ENCODE assay signal across 9 cellular contexts in the genomic region with DNA sequence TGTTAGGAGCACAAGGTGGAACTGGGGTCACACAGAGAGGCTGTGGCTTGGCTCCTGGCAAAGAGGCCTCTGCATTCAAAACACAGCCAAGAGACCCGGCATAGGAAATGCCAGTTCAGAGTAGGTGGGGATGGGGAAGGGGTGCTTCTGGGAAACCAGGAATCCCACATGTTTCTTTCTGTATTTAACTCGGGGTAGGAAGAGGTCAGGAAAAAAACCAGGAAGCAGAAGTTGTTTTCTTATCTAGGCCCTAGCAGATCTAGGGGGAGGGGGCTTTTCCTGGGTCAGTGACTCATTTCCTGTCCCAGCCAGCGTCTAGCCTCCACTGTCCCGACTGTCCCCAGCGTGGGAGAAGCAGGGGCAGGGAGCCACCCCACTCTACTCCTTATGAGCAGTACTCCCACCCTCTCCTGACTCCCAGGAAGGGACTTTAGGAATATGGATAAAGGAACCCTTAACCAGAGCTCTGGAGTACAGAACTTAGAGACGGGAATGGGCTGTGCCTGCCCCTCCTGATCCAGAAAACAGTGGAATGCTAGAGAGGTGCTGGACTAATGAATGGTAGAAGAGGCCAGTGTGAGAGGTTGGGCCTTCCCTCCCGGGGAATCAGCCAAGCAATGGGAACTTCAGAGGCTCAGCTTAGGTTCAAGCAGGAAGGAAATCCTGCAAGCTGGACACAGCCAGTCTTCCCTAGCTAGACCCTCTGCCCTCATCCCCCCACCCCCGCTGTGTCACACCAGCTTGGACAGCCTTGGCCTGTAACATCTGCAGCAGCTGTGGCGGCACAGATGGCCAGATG. TPM values are rescaled to one million over a fixed set of nuclear protein-coding genes. Genes with fewer than 3 reads are reported as not detected.
A peak's percentile ranks its signal among the peaks of the same experiment; 100 is the strongest.
DNase-seq lines count a peak whose midpoint lies in the region; TF ChIP-seq lines count a peak whose summit lies in the region.
"Had no signal": no experiment of that assay in that cellular context is flagged by ENCODE, and none has a peak within 500 bp of the region (broad histone marks: within the 10 kb centered on the region; RNA-seq: fewer than 3 reads in every experiment).

No MANE protein-coding gene starts in this region.

- DNase-seq in Calu3: peak; percentile 65
- DNase-seq in OCI-LY7 (ENCODE audit: low spot score): no peak
- peak; percentile 66 for DNase-seq in choroid plexus epithelial cell (ENCODE audit: low read depth)
- DNase-seq in lung microvascular endothelial cell (ENCODE audit: low read depth in 2 of 2): peak; percentile 74 to 82
- DNase-seq in type B pancreatic cell (ENCODE audit: extremely low spot score, unreplicated experiment): no peak
- DNase-seq in mucosa of gallbladder (ENCODE audit: low spot score): no peak
- DNase-seq in NCI-H774 (lab: John Stamatoyannopoulos, UW): no peak
- no peak for DNase-seq in NCI-H446 (lab: John Stamatoyannopoulos, UW)

- BruUV-seq in Calu3 (replicated peaks; lab: Mats Ljungman, UMichigan) (TSS peak; percentile 94), OCI-LY7 (replicated peaks; lab: Mats Ljungman, UMichigan) (no TSS peak)

- H3K36me3 Mint-ChIP-seq in Calu3 (ENCODE audit: insufficient read depth, unreplicated experiment): peaks cover 49% of the 10 kb centered on the region
- H3K36me3 Mint-ChIP-seq in type B pancreatic cell: no peaks in the 10 kb centered on the region

- peaks cover 50% of the 10 kb centered on the region for H3K4me1 Mint-ChIP-seq in Calu3 (ENCODE audit: low read depth, unreplicated experiment)
- H3K4me1 Mint-ChIP-seq in type B pancreatic cell (ENCODE audit: unreplicated experiment): peaks cover 38% of the 10 kb centered on the region

- no peak overlapping the region for H3K27ac ChIP-seq in OCI-LY7 (ENCODE audit: low read depth, low read length, poor library complexity, severe bottlenecking)

- H3K9me2 ChIP-seq in OCI-LY7 (ENCODE audit: insufficient read depth, low read length): no peaks in the 10 kb centered on the region

- H3K4me3 ChIP-seq in OCI-LY7 (ENCODE audit: low read depth, low read length, poor library complexity, severe bottlenecking) (no peak overlapping the region), choroid plexus epithelial cell (ENCODE audit: low read depth, low read length) (peak overlapping the region; percentile 9)

- intact Hi-C loops in Calu3 (cut with micrococcal nuclease; ENCODE audit: unreplicated experiment): no loop called here
- intact Hi-C loops in OCI-LY7 (cut with micrococcal nuclease; ENCODE audit: unreplicated experiment): no loop called here

- no peaks in the 10 kb centered on the region for H3K27me3 Mint-ChIP-seq in Calu3 (ENCODE audit: unreplicated experiment)
- peaks cover 5% of the 10 kb centered on the region for H3K27me3 Mint-ChIP-seq in type B pancreatic cell

- no peaks in the 10 kb centered on the region for H3K9me3 ChIP-seq in OCI-LY7 (ENCODE audit: low read length)

- TF ChIP-seq CTCF in Calu3 (IDR thresholded peaks at IDR 0.05; ENCODE audit: unreplicated experiment): no peak
- no peak for TF ChIP-seq CTCF in OCI-LY7 (conservative IDR thresholded peaks at IDR 0.05; ENCODE audit: low read length)
- TF ChIP-seq CTCF in choroid plexus epithelial cell (conservative IDR thresholded peaks at IDR 0.05; ENCODE audit: low read depth, low read length): no peak
- TF ChIP-seq CTCF in type B pancreatic cell (conservative IDR thresholded peaks at IDR 0.05): no peak

- POLR2A ChIA-PET in OCI-LY7 (lab: Charles Lee): interaction anchor here (0.5 to 1.0 kb wide), 3 partner anchors 9 to 72 kb away, joined by 3 to 5 read pairs (median 3); no protein-coding TSS in a partner anchor

- H4K20me1 ChIP-seq in OCI-LY7 (ENCODE audit: insufficient read depth, low read length): no peaks in the 10 kb centered on the region

- H3K4me1 ChIP-seq in OCI-LY7 (ENCODE audit: insufficient read depth, low read length, poor library complexity, severe bottlenecking): peaks cover 53% of the 10 kb centered on the region

- CTCF ChIA-PET in Calu3 (lab: Charles Lee) (interaction anchor here (0.8 to 1.4 kb wide), 3 partner anchors 9 to 13 kb away, joined by 3 to 4 read pairs (median 4); no protein-coding TSS in a partner anchor), OCI-LY7 (lab: Charles Lee; ENCODE audit: unreplicated experiment) (no interaction called here)

- H3K36me3 ChIP-seq in OCI-LY7 (ENCODE audit: insufficient read depth, low read length): no peaks in the 10 kb centered on the region

- H3K9me3 Mint-ChIP-seq in Calu3 (ENCODE audit: low read depth, unreplicated experiment) (no peaks in the 10 kb centered on the region), type B pancreatic cell (no peaks in the 10 kb centered on the region)

- H3K4me2 ChIP-seq in OCI-LY7 (ENCODE audit: low read length): peak overlapping the region; percentile 46

- H3K79me2 ChIP-seq in OCI-LY7 (ENCODE audit: insufficient read depth, low read depth, low read length): no peaks in the 10 kb centered on the region

- H3K4me3 Mint-ChIP-seq in Calu3 (ENCODE audit: low read depth, unreplicated experiment) (peak overlapping the region; percentile 10), type B pancreatic cell (peak overlapping the region; percentile 68)

- H2AFZ ChIP-seq in OCI-LY7 (ENCODE audit: low read length): peak overlapping the region; percentile 97

- H3K27ac Mint-ChIP-seq in Calu3 (ENCODE audit: unreplicated experiment): peak overlapping the region; percentile 89
- H3K27ac Mint-ChIP-seq in type B pancreatic cell: peak overlapping the region; percentile 89

RNA-seq across cellular contexts. Expression of gene FHL3, which starts 5.7 kb away (rescaled TPM):
- total RNA-seq in Calu3 (2022): 16.9 and 20.4 TPM in 2 replicates
- 0.21 and 0.63 TPM in 2 replicates for total RNA-seq in OCI-LY7 (2014; rRNA removed; shearing (Covaris generic))
- 1.2 and 1.8 TPM in 2 replicates for total RNA-seq in OCI-LY7 (2022)
- total RNA-seq in lung microvascular endothelial cell: 7.7 and 12.4 TPM in 2 replicates
- total RNA-seq in type B pancreatic cell (ENCODE audit: low replicate concordance): 7.0 and 25.1 TPM in 2 replicates
- 11.2 TPM for total RNA-seq in mucosa of gallbladder

RNA-seq across cellular contexts. Expression of gene SF3A3, which starts 9.8 kb away (rescaled TPM):
- total RNA-seq in Calu3 (2022): 75.3 and 91.7 TPM in 2 replicates
- 89.5 and 155 TPM in 2 replicates for total RNA-seq in OCI-LY7 (2014; rRNA removed; shearing (Covaris generic))
- total RNA-seq in OCI-LY7 (2022): 106 and 133 TPM in 2 replicates
- total RNA-seq in lung microvascular endothelial cell: 48.8 and 59.9 TPM in 2 replicates
- 56.1 and 86.5 TPM in 2 replicates for total RNA-seq in type B pancreatic cell (ENCODE audit: low replicate concordance)
- 39.0 TPM for total RNA-seq in mucosa of gallbladder

RNA-seq across cellular contexts. Expression of gene UTP11, which starts 12.9 kb away (rescaled TPM):
- total RNA-seq in Calu3 (2022) (38.5 and 43.0 TPM in 2 replicates), OCI-LY7 (2022) (40.1 and 42.1 TPM in 2 replicates), lung microvascular endothelial cell (26.4 and 26.6 TPM in 2 replicates), type B pancreatic cell (ENCODE audit: low replicate concordance) (22.7 and 33.1 TPM in 2 replicates), mucosa of gallbladder (17.7 TPM)
- total RNA-seq in OCI-LY7 (2014; rRNA removed; shearing (Covaris generic)): 43.8 and 61.1 TPM in 2 replicates

RNA-seq across cellular contexts. Expression of gene POU3F1, which starts 47.0 kb away (rescaled TPM):
- not detected in 2 replicates for total RNA-seq in Calu3 (2022)
- 0.08 and 0.13 TPM in 2 replicates for total RNA-seq in OCI-LY7 (2014; rRNA removed; shearing (Covaris generic))
- not detected in 2 replicates for total RNA-seq in OCI-LY7 (2022)
- under 0.01 TPM in 1 of 2 replicates, not detected in the other for total RNA-seq in lung microvascular endothelial cell
- total RNA-seq in type B pancreatic cell (ENCODE audit: low replicate concordance): 0.69 and 2.8 TPM in 2 replicates
- 0.09 TPM for total RNA-seq in mucosa of gallbladder
- total RNA-seq: left colon had no signal

RNA-seq across cellular contexts. Expression of gene INPP5B, which starts 52.8 kb away (rescaled TPM):
- total RNA-seq in Calu3 (2022) (18.0 and 21.5 TPM in 2 replicates), OCI-LY7 (2022) (63.0 and 72.9 TPM in 2 replicates), lung microvascular endothelial cell (13.9 and 20.6 TPM in 2 replicates), type B pancreatic cell (ENCODE audit: low replicate concordance) (16.1 and 19.3 TPM in 2 replicates), mucosa of gallbladder (25.8 TPM)
- 47.8 and 49.7 TPM in 2 replicates for total RNA-seq in OCI-LY7 (2014; rRNA removed; shearing (Covaris generic))

Comparison
In these comparisons a context has a peak if more than half of its experiments do, and no peak if none do; other contexts are left out.
1. DNase-seq: peak in Calu3 (single experiment), choroid plexus epithelial cell (single experiment) and lung microvascular endothelial cell (2 of 2); none in OCI-LY7 (single experiment), type B pancreatic cell (single experiment), mucosa of gallbladder (single experiment), NCI-H774 (single experiment) and NCI-H446 (0 of 2).